Comparison of ENCODE assay signal across 10 cellular contexts in the genomic region with DNA sequence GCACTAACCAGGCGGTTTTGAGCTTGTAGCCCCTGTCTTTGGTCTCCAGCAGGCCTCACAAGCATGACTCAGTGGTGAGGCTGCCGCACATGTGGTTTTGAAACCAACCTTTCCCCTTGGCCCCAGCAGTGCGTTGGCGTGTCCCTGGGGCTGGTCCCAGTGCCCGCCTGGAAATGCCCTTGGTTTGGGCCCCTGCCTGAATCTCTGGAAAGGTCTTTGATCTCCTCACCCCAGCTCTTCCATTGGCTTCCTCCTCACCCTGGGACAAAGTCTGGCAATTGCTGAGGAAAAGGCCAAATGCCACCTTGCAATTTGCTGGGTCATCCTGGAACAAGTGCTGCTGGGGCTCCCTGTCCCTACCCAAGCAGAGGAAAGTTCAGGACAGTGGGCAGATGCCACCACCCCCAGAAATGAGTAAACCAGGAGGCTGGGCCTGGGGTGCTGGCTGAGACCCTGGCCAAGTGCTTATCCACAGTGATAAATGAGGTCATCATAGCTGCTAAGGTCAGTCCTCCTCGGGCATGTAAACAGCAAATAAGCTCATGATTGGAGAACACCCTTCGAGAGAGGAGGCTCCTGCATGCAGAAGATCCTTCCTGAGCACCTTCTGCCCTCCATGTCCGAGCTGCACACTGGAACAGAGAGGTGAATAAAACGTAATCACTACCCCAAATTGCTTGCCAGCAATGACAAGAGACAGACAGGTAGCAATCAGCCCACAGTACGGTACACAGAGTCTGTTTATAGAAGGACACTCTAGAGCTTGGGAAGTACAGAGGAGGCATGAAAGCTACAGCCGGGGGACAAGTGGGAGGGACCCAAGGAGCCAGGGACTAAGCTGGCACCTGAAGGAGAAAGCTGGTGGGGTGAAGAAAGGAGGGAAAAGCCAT.
A peak's percentile ranks its signal among the peaks of the same experiment; 100 is the strongest.
DNase-seq lines count a peak whose midpoint lies in the region; ATAC-seq, FAIRE-seq and TF ChIP-seq lines count a peak whose summit lies in the region.
"Had no signal": no experiment of that assay in that cellular context is flagged by ENCODE, and none has a peak within 500 bp of the region (broad histone marks: within the 10 kb centered on the region; RNA-seq: fewer than 3 reads in every experiment).

No MANE protein-coding gene starts in this region.

- DNase-seq in GM10248 (ENCODE audit: extremely low spot score) = peak; percentile 54
- DNase-seq in HK-2 (ENCODE audit: unreplicated experiment) = peak; percentile 59
- peak; percentile 89 for DNase-seq in astrocyte (ENCODE audit: low read depth)
- peak; percentile 68 for DNase-seq in non-pigmented ciliary epithelial cell (ENCODE audit: low read depth)
- no peak for DNase-seq in testis
- DNase-seq in Ammon's horn (ENCODE audit: low spot score) = no peak
- DNase-seq in GM19240 (ENCODE audit: insufficient read length, low spot score) = no peak
- DNase-seq: NCI-H1436 treated with DMSO at 0.1 percent for 48 hours had no signal

- no peak overlapping the region for H2AFZ ChIP-seq in astrocyte (ENCODE audit: low read depth, low read length)

- H3K27me3 ChIP-seq in astrocyte (ENCODE audit: insufficient read depth, low read length) = no peaks in the 10 kb centered on the region
- no peaks in the 10 kb centered on the region for H3K27me3 ChIP-seq in testis

- H3K9me3 Mint-ChIP-seq in astrocyte (ENCODE audit: unreplicated experiment) = no peaks in the 10 kb centered on the region

- CTCF ChIA-PET in GM10248 (lab: Yijun Ruan, JAX) = interaction anchor here (0.7 to 5.2 kb wide), 10 partner anchors 12 to 101 kb away, joined by 3 to 27 read pairs (median 3); no protein-coding TSS in a partner anchor

- no peak for FAIRE-seq in astrocyte (lab: Jason Lieb, UNC)
- FAIRE-seq: islet of Langerhans had no signal

- H3K4me2 ChIP-seq in astrocyte (ENCODE audit: low read length) = peak overlapping the region; percentile 59

- H3K9me3 ChIP-seq in astrocyte (ENCODE audit: insufficient read depth, low read depth, low read length) (no peaks in the 10 kb centered on the region), testis (no peaks in the 10 kb centered on the region)

- H3K27me3 Mint-ChIP-seq in astrocyte (ENCODE audit: low read depth, unreplicated experiment) = peaks cover 23% of the 10 kb centered on the region

- H4K20me1 ChIP-seq in astrocyte (ENCODE audit: insufficient read depth, low read length) = no peaks in the 10 kb centered on the region

- no peak overlapping the region for H3K4me3 Mint-ChIP-seq in astrocyte (ENCODE audit: unreplicated experiment)

- H3K79me2 ChIP-seq in astrocyte (ENCODE audit: insufficient read depth, low read length) = no peaks in the 10 kb centered on the region

- WGBS in testis, 2 donors = 84 to 89% methylated on average over 11 of the region's 11 CpGs

- no peak overlapping the region for H3K27ac Mint-ChIP-seq in astrocyte (ENCODE audit: unreplicated experiment)

- H3K9ac ChIP-seq in astrocyte (ENCODE audit: low read length) = no peak overlapping the region

- POLR2A ChIA-PET in GM10248 (lab: Yijun Ruan, JAX) = interaction anchor here (0.9 kb wide), 1 partner anchor 99 kb away, joined by 3 read pairs; a partner anchor contains a TSS

- H3K4me1 ChIP-seq in astrocyte (ENCODE audit: insufficient read depth, low read length) (peaks cover 16% of the 10 kb centered on the region), testis (no peaks in the 10 kb centered on the region)

- ATAC-seq in GM21526 (IDR thresholded peaks at IDR 0.05; ENCODE audit: low FRiP score, unreplicated experiment) = no peak

- intact Hi-C loops in testis (cut with DNase I; ENCODE audit: low total_unique reads) = no loop called here

- H3K4me3 ChIP-seq in astrocyte (ENCODE audit: insufficient read depth, low read depth, low read length) (no peak overlapping the region), testis (no peak overlapping the region)

- peak overlapping the region; percentile 50 for H3K27ac ChIP-seq in astrocyte (ENCODE audit: low read depth, low read length)
- no peak overlapping the region for H3K27ac ChIP-seq in testis

- no peak for TF ChIP-seq POLR2A in testis (IDR thresholded peaks at IDR 0.05)

- TF ChIP-seq CTCF in GM10248 (IDR thresholded peaks at IDR 0.05; ENCODE audit: control extremely low read depth, extremely low read depth, low read depth, missing control alignments) (no peak), astrocyte (IDR thresholded peaks at IDR 0.05; ENCODE audit: insufficient read depth, low read depth, low read length) (no peak), testis (IDR thresholded peaks at IDR 0.05) (no peak)

- H3K36me3 ChIP-seq in astrocyte (ENCODE audit: insufficient read depth, low read length) (no peaks in the 10 kb centered on the region), testis (ENCODE audit: low read depth, missing control alignments) (no peaks in the 10 kb centered on the region)

- no peaks in the 10 kb centered on the region for H3K36me3 Mint-ChIP-seq in astrocyte (ENCODE audit: low read depth, unreplicated experiment)

- no peaks in the 10 kb centered on the region for H3K4me1 Mint-ChIP-seq in astrocyte (ENCODE audit: low read depth, unreplicated experiment)

Comparison
In these comparisons a context has a peak if more than half of its experiments do, and no peak if none do; other contexts are left out.
1. DNase-seq: peak in GM10248 (single experiment), HK-2 (single experiment), astrocyte (single experiment) and non-pigmented ciliary epithelial cell (single experiment); none in testis (single experiment), Ammon's horn (single experiment) and GM19240 (single experiment).